ENCODE assay signal across 21 cellular contexts in genomic region chr7:101391991-101392390, GRCh38. TPM values are rescaled to one million over a fixed set of nuclear protein-coding genes. Genes with fewer than 3 reads are reported as not detected.
DNase-seq lines count a peak whose midpoint lies in the region; ATAC-seq, FAIRE-seq and TF ChIP-seq lines count a peak whose summit lies in the region.
"Had no signal": no experiment of that assay in that cellular context is flagged by ENCODE, and none has a peak within 500 bp of the region (broad histone marks: within the 10 kb centered on the region; RNA-seq: fewer than 3 reads in every experiment).

No MANE protein-coding gene starts in this region.

- peaks cover 5 to 25% (median 12%) of the 10 kb centered on the region in 4 donors for H3K4me1 Mint-ChIP-seq in CD4-positive, CD25-positive, alpha-beta regulatory T cell
- H3K4me1 Mint-ChIP-seq in neural crest cell: peaks cover 54% of the 10 kb centered on the region
- H3K4me1 Mint-ChIP-seq in CD4-positive, alpha-beta T cell (ENCODE audit: low read depth): peaks cover 18% of the 10 kb centered on the region

- no peaks in the 10 kb centered on the region for H3K36me3 Mint-ChIP-seq in CD4-positive, CD25-positive, alpha-beta regulatory T cell
- H3K36me3 Mint-ChIP-seq in neural crest cell (ENCODE audit: low read depth): no peaks in the 10 kb centered on the region
- H3K36me3 Mint-ChIP-seq in CD4-positive, alpha-beta T cell (ENCODE audit: low read depth): no peaks in the 10 kb centered on the region

- H3K36me3 ChIP-seq in CD4-positive, CD25-positive, alpha-beta regulatory T cell (ENCODE audit: control insufficient read depth, insufficient read depth, low read length): no peaks in the 10 kb centered on the region
- no peaks in the 10 kb centered on the region for H3K36me3 ChIP-seq in H1 (ENCODE audit: control insufficient read depth in 2 of 4, insufficient read depth in 4 of 4, low read length in 3 of 4)
- H3K36me3 ChIP-seq: gastrocnemius medialis, lower lobe of right lung, thoracic aorta had no signal

- H4K8ac ChIP-seq in H1 (ENCODE audit: extremely low read depth, insufficient read depth, low read length): no peak overlapping the region

- H3K27me3 Mint-ChIP-seq in CD4-positive, CD25-positive, alpha-beta regulatory T cell: no peaks in the 10 kb centered on the region
- H3K27me3 Mint-ChIP-seq in neural crest cell (ENCODE audit: low read depth): no peaks in the 10 kb centered on the region
- H3K27me3 Mint-ChIP-seq in CD4-positive, alpha-beta T cell: no peaks in the 10 kb centered on the region

- peak overlapping the region; percentile 56; the same call in 1 of the 2 replicates for H2BK5ac ChIP-seq in H1 (ENCODE audit: low read depth, low read length)

- peaks cover 18% of the 10 kb centered on the region for H3K4me1 ChIP-seq in CD4-positive, CD25-positive, alpha-beta regulatory T cell (ENCODE audit: control insufficient read depth, insufficient read depth, low read length, poor library complexity, severe bottlenecking)
- H3K4me1 ChIP-seq in H1 (replicated peaks in 1 of 4; ENCODE audit: control insufficient read depth in 3 of 4, insufficient read depth in 4 of 4, low read length in 3 of 4): peaks cover 7 to 18% (median 12%) of the 10 kb centered on the region in 4 experiments
- H3K4me1 ChIP-seq: gastrocnemius medialis, lower lobe of right lung had no signal

- no peak for ATAC-seq in CD4-positive, CD25-positive, alpha-beta regulatory T cell (ENCODE audit: low read depth in 2 of 2)
- no peak for ATAC-seq in CD4-positive, alpha-beta T cell (ENCODE audit: poor library complexity)
- ATAC-seq: esophagus mucosa, gastrocnemius medialis, lower lobe of right lung had no signal

- no peak for DNase-seq in CD4-positive, CD25-positive, alpha-beta regulatory T cell
- DNase-seq in NCI-H2171 treated with DMSO at 0.1 percent for 48 hours (lab: John Stamatoyannopoulos, UW) (peak; percentile 65), H1 (ENCODE audit: low read depth in 1 of 2, low spot score in 2 of 2) (peak in 1 of 2 experiments; percentile 51), neural crest cell (ENCODE audit: low read depth, low spot score) (no peak), HCEC 1CT (no peak), mesenteric fat pad (ENCODE audit: low spot score) (no peak), D341Med (ENCODE audit: low spot score) (no peak)
- DNase-seq in CD4-positive, alpha-beta T cell: no peak
- DNase-seq: activated CD4-positive, CD25-positive, alpha-beta regulatory T cell treated with anti-CD3 and anti-CD28 coated beads, Interleukin-2, amount 50 U/mL, for 72 hours; DND-41; effector memory CD4-positive, alpha-beta T cell; gastrocnemius medialis; kidney; lower lobe of right lung; MV-4-11; NCI-H1694; SHP77 treated with DMSO at 0.1 percent for 48 hours; SW 1271 had no signal

- 80% methylated on average over 6 of the region's 6 CpGs; no CpG with 5 or more reads in 1 of the 2 experiments for WGBS in H1 (ENCODE audit: extremely low coverage in 1 of 2, insufficient coverage in 1 of 2, insufficient read length in 1 of 2, insufficient replicate concordance in 2 of 2, low coverage in 1 of 2, low lambda C conversion rate in 2 of 2, missing lambda C conversion rate in 1 of 2), 2 experiments

- H4K91ac ChIP-seq in H1 (replicated peaks; ENCODE audit: insufficient read length, low read length): no peak overlapping the region

- H3K4me3 ChIP-seq in CD4-positive, CD25-positive, alpha-beta regulatory T cell (ENCODE audit: low read depth, low read length): no peak overlapping the region
- no peak overlapping the region for H3K4me3 ChIP-seq in H1 (ENCODE audit: extremely low read depth in 1 of 4, insufficient read depth in 2 of 4, low read depth in 3 of 4, low read length in 4 of 4)
- H3K4me3 ChIP-seq: gastrocnemius medialis, lower lobe of right lung, thoracic aorta had no signal

- peaks cover 0 to 35% of the 10 kb centered on the region in 2 experiments; a peak in 2 of 4 replicates for H3K79me2 ChIP-seq in H1 (ENCODE audit: control insufficient read depth in 1 of 2, insufficient read depth in 2 of 2, low read length in 2 of 2)

- TF ChIP-seq RAD21 in H1 (IDR thresholded peaks at IDR 0.05 in 1 of 2, conservative IDR thresholded peaks at IDR 0.05 in 1 of 2; ENCODE audit: low read depth in 2 of 2, low read length in 2 of 2): no peak

- peak overlapping the region; percentile 78 for H2BK12ac ChIP-seq in H1 (ENCODE audit: low read depth, low read length)

- H3K23ac ChIP-seq in H1 (ENCODE audit: insufficient read length): no peak overlapping the region

- H2BK15ac ChIP-seq in H1 (ENCODE audit: low read length): 0 out of 2 replicates have a peak overlapping the region, but pooled peaks have one; percentile 25

- TF ChIP-seq CTCF in H1 (IDR thresholded peaks at IDR 0.05; ENCODE audit: control extremely low read depth in 1 of 3, insufficient read depth in 1 of 3, low read depth in 1 of 3, low read length in 3 of 3) (no peak), neural crest cell (conservative IDR thresholded peaks at IDR 0.05) (no peak)
- no peak for TF ChIP-seq CTCF in CD4-positive, alpha-beta T cell (IDR thresholded peaks at IDR 0.05)

- TF ChIP-seq EP300 in H1 (IDR thresholded peaks at IDR 0.05; ENCODE audit: borderline replicate concordance in 1 of 2, low read depth in 2 of 2, low read length in 2 of 2): no peak

- H2AK5ac ChIP-seq in H1 (ENCODE audit: low read depth, low read length): peak overlapping the region; percentile 88

- peak overlapping the region; percentile 71 for H3K18ac ChIP-seq in H1 (ENCODE audit: extremely low read depth, low read length)

- peak overlapping the region; percentile 20 to 89 (median 87) for H3K27ac Mint-ChIP-seq in CD4-positive, CD25-positive, alpha-beta regulatory T cell
- peak overlapping the region; percentile 91 for H3K27ac Mint-ChIP-seq in neural crest cell (ENCODE audit: unreplicated experiment)
- no peak overlapping the region for H3K27ac Mint-ChIP-seq in CD4-positive, alpha-beta T cell

- peak overlapping the region in 2 of 4 donors; percentile 19 to 48 for H3K4me3 Mint-ChIP-seq in CD4-positive, CD25-positive, alpha-beta regulatory T cell
- peak overlapping the region; percentile 68 for H3K4me3 Mint-ChIP-seq in neural crest cell
- H3K4me3 Mint-ChIP-seq in CD4-positive, alpha-beta T cell: no peak overlapping the region

- intact Hi-C loops in CD4-positive, alpha-beta T cell (cut with DNase I, micrococcal nuclease): no loop called here

- H3K79me1 ChIP-seq in H1 (ENCODE audit: low read depth, low read length): peaks cover 9% of the 10 kb centered on the region

- no peak for FAIRE-seq in H1 (lab: Jason Lieb, UNC)
- FAIRE-seq: colon, kidney had no signal

- H4K5ac ChIP-seq in H1 (ENCODE audit: insufficient read length, low read depth, low read length): no peak overlapping the region

- H3K56ac ChIP-seq in H1 (replicated peaks; ENCODE audit: insufficient read length, low read depth, low read length): no peak overlapping the region

- POLR2A ChIA-PET in H1 (lab: Charles Lee; ENCODE audit: partially characterized antibody): interaction anchor here (1.5 to 3.4 kb wide), 3 partner anchors 11 to 20 kb away, joined by 3 to 16 read pairs (median 10); no protein-coding TSS in a partner anchor
- POLR2A ChIA-PET in CD4-positive, alpha-beta T cell (lab: Charles Lee): no interaction called here

- H3K27ac ChIP-seq in CD4-positive, CD25-positive, alpha-beta regulatory T cell (ENCODE audit: insufficient read depth, low read length, poor library complexity, severe bottlenecking): no peak overlapping the region
- H3K27ac ChIP-seq in H1 (ENCODE audit: low read depth, low read length): 0 out of 2 replicates have a peak overlapping the region, but pooled peaks have one; percentile 23
- no peak overlapping the region for H3K27ac ChIP-seq in CD4-positive, alpha-beta T cell (ENCODE audit: low read depth, low read length)
- H3K27ac ChIP-seq: gastrocnemius medialis, lower lobe of right lung, thoracic aorta had no signal

- H3K4me2 ChIP-seq in H1 (ENCODE audit: insufficient read depth in 1 of 2, low read depth in 2 of 2, low read length in 2 of 2): no peak overlapping the region

- TF ChIP-seq POLR2A in H1 (IDR thresholded peaks at IDR 0.05; ENCODE audit: control extremely low read depth in 1 of 2, low read depth in 2 of 2, low read length in 2 of 2): no peak

- CTCF ChIA-PET in H1 (lab: Charles Lee; ENCODE audit: partially characterized antibody): interaction anchor here (1.1 to 36.0 kb wide), 3 partner anchors 12 to 77 kb away, joined by 4 to 728 read pairs (median 728); partner anchors contain the start of gene COL26A1
- CTCF ChIA-PET in CD4-positive, alpha-beta T cell (lab: Charles Lee): no interaction called here

- H2AFZ ChIP-seq in H1 (ENCODE audit: low read length): no peak overlapping the region

- H3K9me3 Mint-ChIP-seq in CD4-positive, CD25-positive, alpha-beta regulatory T cell: peaks cover 0 to 2% (median 0%) of the 10 kb centered on the region in 7 donors
- no peaks in the 10 kb centered on the region for H3K9me3 Mint-ChIP-seq in neural crest cell
- H3K9me3 Mint-ChIP-seq in CD4-positive, alpha-beta T cell: no peaks in the 10 kb centered on the region

- no peaks in the 10 kb centered on the region for H3K23me2 ChIP-seq in H1 (ENCODE audit: low read depth, low read length)

- peak overlapping the region; percentile 57 for H3K4ac ChIP-seq in H1 (replicated peaks; ENCODE audit: insufficient read length, low read depth, low read length)

- H2BK120ac ChIP-seq in H1 (replicated peaks; ENCODE audit: low read depth, low read length): no peak overlapping the region

- H3K14ac ChIP-seq in H1 (ENCODE audit: insufficient read length): no peak overlapping the region

- H4K20me1 ChIP-seq in H1 (replicated peaks in 1 of 2; ENCODE audit: control insufficient read depth in 1 of 2, insufficient read depth in 2 of 2, low read length in 2 of 2): no peaks in the 10 kb centered on the region

- H3K27me3 ChIP-seq in CD4-positive, CD25-positive, alpha-beta regulatory T cell (ENCODE audit: control insufficient read depth, insufficient read depth, low read length): no peaks in the 10 kb centered on the region
- no peaks in the 10 kb centered on the region for H3K27me3 ChIP-seq in H1 (replicated peaks in 1 of 4; ENCODE audit: control insufficient read depth in 3 of 4, extremely low read depth in 1 of 4, insufficient read depth in 3 of 4, low read length in 3 of 4)
- no peaks in the 10 kb centered on the region for H3K27me3 ChIP-seq in CD4-positive, alpha-beta T cell (ENCODE audit: control insufficient read depth, insufficient read depth, low read length)

- H3K9me3 ChIP-seq in CD4-positive, CD25-positive, alpha-beta regulatory T cell (ENCODE audit: control insufficient read depth in 2 of 2, low read length in 2 of 2): no peaks in the 10 kb centered on the region
- no peaks in the 10 kb centered on the region for H3K9me3 ChIP-seq in H1 (ENCODE audit: insufficient read depth in 2 of 2, low read depth in 1 of 2, low read length in 1 of 2)
- no peaks in the 10 kb centered on the region for H3K9me3 ChIP-seq in CD4-positive, alpha-beta T cell (ENCODE audit: control insufficient read depth, low read length)
- H3K9me3 ChIP-seq: gastrocnemius medialis, lower lobe of right lung, thoracic aorta had no signal

- no peak overlapping the region for H3K9ac ChIP-seq in H1 (replicated peaks in 1 of 4; ENCODE audit: extremely low read depth in 1 of 4, low read depth in 3 of 4, low read length in 3 of 4)

- H2BK20ac ChIP-seq in H1 (ENCODE audit: low read length): peak overlapping the region; percentile 82

RNA-seq across cellular contexts. Expression of gene COL26A1, which starts 29.3 kb away (rescaled TPM):
- total RNA-seq in CD4-positive, CD25-positive, alpha-beta regulatory T cell: not detected
- not detected for polyA plus RNA-seq in CD4-positive, CD25-positive, alpha-beta regulatory T cell
- 68.8 and 71.4 TPM in 2 replicates for total RNA-seq in H1 (2021; fragmentation: NEBNext Ultra II Directional; extraction: Animal tissue kit (Norgen Biotek cat#: 25700))
- polyA plus RNA-seq in H1 (2011; rRNA removed): 51.1 and 68.1 TPM in 2 replicates
- 64.7 TPM for polyA plus RNA-seq in H1 (2011; cell fraction: cytosol; rRNA removed)
- polyA plus RNA-seq in H1 (2011; cell fraction: nucleus; rRNA removed): 90.6 TPM
- polyA plus RNA-seq in H1 (2012, experiment 1 of 2): 53.7 to 60.1 TPM (median 59.5 TPM) in 4 replicates
- 54.5 TPM for polyA plus RNA-seq in H1 (2012, experiment 2 of 2)
- polyA plus RNA-seq in H1 (2013, experiment 1 of 2): 95.9 TPM
- 94.8 TPM for polyA plus RNA-seq in H1 (2013, experiment 2 of 2)
- polyA minus RNA-seq in H1 (2011; rRNA and poly(A)+ RNA removed): 17.5 and 19.5 TPM in 2 replicates
- 29.7 TPM for polyA minus RNA-seq in H1 (2011; cell fraction: cytosol; rRNA and poly(A)+ RNA removed)
- 19.1 TPM for polyA minus RNA-seq in H1 (2011; cell fraction: nucleus; rRNA and poly(A)+ RNA removed)
- total RNA-seq in neural crest cell: 38.3 and 39.2 TPM in 2 replicates
- total RNA-seq in CD4-positive, alpha-beta T cell: not detected
- not detected for total RNA-seq in mesenteric fat pad
- total RNA-seq: esophagus mucosa, gastrocnemius medialis had no signal

Comparison
In these comparisons a context has a peak if more than half of its experiments do, and no peak if none do; other contexts are left out.
1. RNA of gene COL26A1, which starts 29.3 kb away (total RNA-seq): 68.8 to 71.4 TPM in H1 and 38.3 to 39.2 TPM in neural crest cell; not detected in mesenteric fat pad (single experiment), not detected in CD4-positive, CD25-positive, alpha-beta regulatory T cell (single experiment) and not detected in CD4-positive, alpha-beta T cell; every median in the first group is over 10 times any median in the second.